ENCODE assay signal across 19 cellular contexts in the genomic region with DNA sequence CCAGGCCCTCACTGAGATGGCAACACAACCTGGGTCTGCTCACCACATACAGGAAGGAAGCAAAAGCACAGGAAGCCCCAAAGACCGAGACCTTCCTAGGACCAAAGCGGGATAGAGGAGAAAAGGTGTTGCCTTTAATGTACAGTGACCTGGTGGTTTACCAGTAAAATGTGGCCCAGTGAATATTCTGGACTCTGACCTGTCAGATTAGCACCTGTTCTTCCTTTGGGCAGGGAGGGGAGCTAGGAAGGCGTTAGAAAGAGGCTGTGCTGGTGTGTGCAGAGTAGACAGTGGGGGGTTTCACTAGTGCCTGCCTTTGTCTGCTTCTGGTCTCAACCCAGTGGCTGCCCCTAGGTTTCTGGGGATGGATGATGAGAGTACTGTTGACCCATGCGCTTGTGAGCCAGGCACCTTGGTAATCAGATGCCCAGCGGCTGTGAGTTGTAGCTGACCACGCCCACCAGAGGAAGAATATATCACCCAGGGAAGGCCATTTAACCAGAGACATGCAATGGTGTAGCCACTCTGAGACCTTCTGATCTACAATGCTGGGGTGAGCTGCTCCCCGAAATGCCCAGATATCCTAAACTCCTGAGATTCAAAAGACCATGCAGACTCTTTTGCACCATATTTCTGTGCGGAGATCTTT.
"Had no signal": no experiment of that assay in that cellular context is flagged by ENCODE, and none has a peak within 500 bp of the region (broad histone marks: within the 10 kb centered on the region; RNA-seq: fewer than 3 reads in every experiment).

No MANE protein-coding gene starts in this region.

- DNase-seq: effector CD4-positive, alpha-beta T cell; heart right ventricle; hypothalamus; islet precursor cell; left ventricle myocardium inferior; lower lobe of right lung; mesenchymal stem cell; midbrain; naive thymus-derived CD4-positive, alpha-beta T cell; sigmoid colon; stimulated activated CD4-positive, alpha-beta T cell treated with anti-CD3 and anti-CD28 coated beads, Interleukin-12 subunit alpha, Interleukin-12 subunit beta, amount 100 ng/mL, for 4 hours; stimulated activated naive CD4-positive, alpha-beta T cell treated with Interleukin-2 at 50 U/mL for 16 hours; thyroid gland; upper lobe of left lung; uterus had no signal

- H3K36me3 ChIP-seq: heart right ventricle, left ventricle myocardium inferior, lower lobe of right lung, right atrium auricular region, sigmoid colon, thyroid gland, upper lobe of left lung, uterus had no signal

- H3K27ac ChIP-seq: coronary artery, heart right ventricle, left ventricle myocardium inferior, lower lobe of right lung, right atrium auricular region, sigmoid colon, skin epidermis, thyroid gland, upper lobe of left lung, uterus had no signal

- ATAC-seq: heart right ventricle; lower lobe of right lung; naive thymus-derived CD4-positive, alpha-beta T cell had no signal

- H3K4me3 Mint-ChIP-seq: naive thymus-derived CD4-positive, alpha-beta T cell; neural crest cell had no signal

- H3K4me1 ChIP-seq: heart right ventricle, left ventricle myocardium inferior, lower lobe of right lung, sigmoid colon, thyroid gland, upper lobe of left lung, uterus had no signal

- H3K9me3 Mint-ChIP-seq: neural crest cell had no signal

- H3K27ac Mint-ChIP-seq: naive thymus-derived CD4-positive, alpha-beta T cell had no signal

- H3K27me3 ChIP-seq: right atrium auricular region, sigmoid colon, thyroid gland, upper lobe of left lung, uterus had no signal

- H3K9me3 ChIP-seq: heart right ventricle, left ventricle myocardium inferior, lower lobe of right lung, right atrium auricular region, sigmoid colon, thyroid gland, upper lobe of left lung, uterus had no signal

- H3K4me3 ChIP-seq: coronary artery, heart right ventricle, left ventricle myocardium inferior, lower lobe of right lung, right atrium auricular region, sigmoid colon, skin epidermis, thyroid gland, upper lobe of left lung, uterus had no signal
